In the genomic region with DNA sequence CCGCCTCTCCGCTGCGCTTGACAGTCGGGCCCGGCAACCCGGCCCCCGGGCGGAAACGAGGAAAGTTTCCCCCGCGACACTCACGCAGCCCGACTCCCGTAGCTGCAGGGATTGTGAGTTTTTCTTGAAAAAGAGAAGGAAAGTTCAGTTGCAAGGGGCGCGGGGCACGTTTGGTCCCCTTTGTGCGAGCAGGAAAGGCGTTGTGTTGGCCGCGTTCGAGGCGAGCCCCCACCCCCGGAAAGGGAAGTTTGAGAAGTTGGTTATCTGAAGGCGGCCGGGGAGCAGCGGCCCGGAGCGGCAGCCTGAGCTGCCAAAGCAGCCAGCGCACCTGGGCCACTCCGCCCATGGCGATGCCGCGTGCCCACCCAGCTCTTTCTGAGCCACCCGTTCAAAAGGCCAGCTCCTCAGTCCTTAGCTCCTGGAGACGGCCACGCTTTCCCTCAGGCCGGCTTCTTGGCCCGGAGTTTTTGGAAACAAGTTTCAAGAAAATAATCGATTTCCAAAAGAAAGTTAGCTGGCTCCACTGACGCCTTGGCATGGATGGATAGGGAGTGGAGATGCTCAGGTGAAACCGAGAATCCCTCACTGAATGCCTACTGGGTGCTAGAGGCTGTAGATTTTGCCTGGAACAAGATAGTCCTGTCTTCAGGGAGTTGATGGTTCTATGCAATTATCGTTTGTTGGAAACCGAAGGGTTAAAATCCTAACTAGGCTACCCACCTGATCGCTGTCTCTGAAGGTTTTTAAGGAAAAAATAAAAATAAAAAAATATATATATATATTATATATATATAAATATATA, we compare ENCODE assay signal across 8 cellular contexts. TPM values are rescaled to one million over a fixed set of nuclear protein-coding genes. Genes with fewer than 3 reads are reported as not detected.
DNase-seq lines count a peak whose midpoint lies in the region; ATAC-seq lines count a peak whose summit lies in the region.

No MANE protein-coding gene starts in this region.

- ATAC-seq in HG03025 (IDR thresholded peaks at IDR 0.05; ENCODE audit: low FRiP score, unreplicated experiment) (peak; percentile 59), Right ventricle myocardium inferior (peak; percentile 36)

- peak; percentile 58 for DNase-seq in DMS 273 (lab: John Stamatoyannopoulos, UW; ENCODE audit: unreplicated experiment)
- DNase-seq in DMS 273 treated with DMSO at 0.1 percent for 48 hours (lab: John Stamatoyannopoulos, UW) = no peak
- peak; percentile 57 for DNase-seq in RPMI7951 (ENCODE audit: low read depth)
- peak; percentile 48 for DNase-seq in activated gamma-delta T cell treated with anti-CD3 and anti-CD28 coated beads, Interleukin-2, amount 50 U/mL, for 16 hours (ENCODE audit: low read depth)
- peak; percentile 90 for DNase-seq in Right ventricle myocardium inferior (ENCODE audit: missing footprints)
- peak in 7 of 10 donors; percentile 13 to 86 (median 31) for DNase-seq in posterior cingulate gyrus
- DNase-seq in medulla oblongata (ENCODE audit: extremely low spot score) = no peak

- intact Hi-C loops in Right ventricle myocardium inferior (cut with DNase I) = loop anchor here (2.0 to 5.0 kb wide), 4 partner anchors 75 to 410 kb away; no protein-coding TSS in a partner anchor
- intact Hi-C loops in posterior cingulate gyrus (cut with DNase I) = no loop called here

RNA-seq across cellular contexts. Expression of a gene that starts 0.8 kb away (rescaled TPM):
- 121 and 132 TPM in 2 replicates for total RNA-seq in RPMI7951 (2014; rRNA removed; shearing (Covaris generic))
- 186 TPM for total RNA-seq in Right ventricle myocardium inferior

Comparison
In these comparisons a context has a peak if more than half of its experiments do, and no peak if none do; other contexts are left out.
1. DNase-seq: peak in DMS 273 (single experiment), RPMI7951 (single experiment), activated gamma-delta T cell treated with anti-CD3 and anti-CD28 coated beads, Interleukin-2, amount 50 U/mL, for 16 hours (single experiment), Right ventricle myocardium inferior (single experiment) and posterior cingulate gyrus (7 of 10); none in DMS 273 treated with DMSO at 0.1 percent for 48 hours (single experiment) and medulla oblongata (single experiment).